In genomic region chr4:151175754-151176153, GRCh38 we compare ENCODE assay signal across 19 cellular contexts.
"Had no signal": no experiment of that assay in that cellular context is flagged by ENCODE, and none has a peak within 500 bp of the region (broad histone marks: within the 10 kb centered on the region; RNA-seq: fewer than 3 reads in every experiment).

No MANE protein-coding gene starts in this region.

- DNase-seq: caudate nucleus; colonic mucosa; dermis blood vessel endothelial cell; effector CD4-positive, alpha-beta T cell; endodermal cell; foreskin melanocyte; heart left ventricle; hypothalamus; kidney glomerular epithelial cell; nucleus accumbens; small intestine; stimulated activated CD4-positive, alpha-beta T cell treated with anti-CD3 and anti-CD28 coated beads, Interleukin-12 subunit alpha, Interleukin-12 subunit beta, amount 100 ng/mL, for 4 hours; stimulated activated naive CD4-positive, alpha-beta T cell; stomach; tibial artery; upper lobe of left lung had no signal

- H3K36me3 ChIP-seq: colonic mucosa had no signal

- ATAC-seq: natural killer cell treated with Interleukin-12 subunit alpha and Interleukin-12 subunit beta and Interleukin-15 and Interleukin-18, amount 100 ng/mL, for 72 hours had no signal

- H3K4me1 ChIP-seq: colonic mucosa had no signal

- H3K4me3 ChIP-seq: colonic mucosa, heart left ventricle, neural progenitor cell, stomach, suprapubic skin, tibial artery, upper lobe of left lung had no signal

- H3K27ac ChIP-seq: colonic mucosa, neural progenitor cell, suprapubic skin, tibial artery had no signal

- H3K9me3 ChIP-seq: colonic mucosa, heart left ventricle, stomach, suprapubic skin, tibial artery, upper lobe of left lung had no signal

- H3K27me3 ChIP-seq: colonic mucosa, heart left ventricle, neural progenitor cell, stomach, suprapubic skin, tibial artery, upper lobe of left lung had no signal
